ENCODE assay signal across 15 cellular contexts in the genomic region with DNA sequence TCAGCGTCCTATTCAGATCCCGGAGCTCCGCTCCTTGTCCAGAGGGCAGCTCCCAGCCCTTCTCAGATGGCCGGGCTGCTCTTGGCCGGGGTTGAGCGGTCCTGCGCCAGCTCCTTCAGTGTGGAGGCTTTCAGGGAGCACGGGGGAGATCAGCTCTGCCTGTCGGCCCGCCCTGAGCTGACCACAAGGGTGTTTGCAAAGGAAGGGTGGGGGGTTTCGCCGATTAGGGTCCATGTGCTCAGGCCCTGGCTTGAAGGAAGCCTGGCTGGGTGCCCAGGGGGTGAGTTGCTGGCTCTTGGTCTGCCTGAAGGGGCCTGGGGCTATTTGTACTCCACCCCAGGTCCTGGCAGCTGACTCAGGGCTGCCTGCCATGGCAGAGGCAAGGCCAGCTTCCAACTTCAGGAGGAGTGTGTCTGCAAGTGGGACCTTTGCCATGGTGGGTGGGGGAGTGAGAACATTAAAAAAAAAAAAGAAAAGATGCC.
DNase-seq lines count a peak whose midpoint lies in the region.
"Had no signal": no experiment of that assay in that cellular context is flagged by ENCODE, and none has a peak within 500 bp of the region (broad histone marks: within the 10 kb centered on the region; RNA-seq: fewer than 3 reads in every experiment).

No MANE protein-coding gene starts in this region.

- H3K36me3 Mint-ChIP-seq in dendritic cell treated with granulocyte-macrophage colony-stimulating factor and Interleukin-4, amounts not matched to agents 40 ng/mL and 50 ng/mL, for 4 days (ENCODE audit: low read depth), result no peaks in the 10 kb centered on the region

- no peaks in the 10 kb centered on the region for H3K9me3 Mint-ChIP-seq in dendritic cell treated with granulocyte-macrophage colony-stimulating factor and Interleukin-4, amounts not matched to agents 40 ng/mL and 50 ng/mL, for 4 days
- H3K9me3 Mint-ChIP-seq: activated T-helper 1 cell treated with anti-CD3 and anti-CD28 coated beads, Interleukin-12 subunit alpha, Interleukin-12 subunit beta, Interleukin-2, Interleukin-4 antibody, amounts not matched to agents 30 ng/mL and 10 ng/mL and 1 ng/mL, durations not matched to agents 14 hours and 24 hours and 36 hours; T-helper 2 cell treated with Interferon-gamma antibody and Interleukin-4, amounts not matched to agents 5 μg/mL and 100 μg/mL, for 36 hours had no signal

- H3K27ac Mint-ChIP-seq in dendritic cell treated with granulocyte-macrophage colony-stimulating factor and Interleukin-4, amounts not matched to agents 40 ng/mL and 50 ng/mL, for 4 days, result peak overlapping the region; percentile 23
- H3K27ac Mint-ChIP-seq: activated T-helper 1 cell treated with anti-CD3 and anti-CD28 coated beads, Interleukin-12 subunit alpha, Interleukin-12 subunit beta, Interleukin-2, Interleukin-4 antibody, amounts not matched to agents 30 ng/mL and 10 ng/mL and 1 ng/mL, durations not matched to agents 14 hours and 24 hours and 36 hours; T-helper 2 cell treated with Interferon-gamma antibody and Interleukin-4, amounts not matched to agents 5 μg/mL and 100 μg/mL, for 36 hours had no signal

- no peak overlapping the region for H3K27ac ChIP-seq in substantia nigra (ENCODE audit: low read depth, low read length, poor library complexity, severe bottlenecking)

- H3K4me3 ChIP-seq in MG63, result no peak overlapping the region

- DNase-seq in MG63 (peak; percentile 97), left kidney (ENCODE audit: low read depth, low spot score) (peak; percentile 26), substantia nigra (lab: John Stamatoyannopoulos, UW) (peak in 38 of 49 donors; percentile 3 to 81 (median 39)), NCI-H82 treated with DMSO at 0.1 percent for 48 hours (lab: John Stamatoyannopoulos, UW; ENCODE audit: unreplicated experiment) (no peak), SK-N-DZ (ENCODE audit: low spot score) (no peak), SW 1271 (lab: John Stamatoyannopoulos, UW) (no peak)
- no peak for DNase-seq in activated effector memory CD4-positive, alpha-beta T cell treated with anti-CD3 and anti-CD28 coated beads, Interleukin-2, amount 50 U/mL, for 16 hours
- DNase-seq: effector CD4-positive, alpha-beta T cell; HCEC 1CT; mesendoderm; NCI-H446 treated with DMSO at 0.1 percent for 48 hours; stimulated activated CD4-positive, alpha-beta T cell treated with anti-CD3 and anti-CD28 coated beads, Interleukin-2, amount 100 ng/mL, for 48 hours had no signal

- H3K36me3 ChIP-seq in MG63, result no peaks in the 10 kb centered on the region

- peaks cover 2% of the 10 kb centered on the region for H3K27me3 Mint-ChIP-seq in dendritic cell treated with granulocyte-macrophage colony-stimulating factor and Interleukin-4, amounts not matched to agents 40 ng/mL and 50 ng/mL, for 4 days

- peaks cover 54% of the 10 kb centered on the region for H3K4me1 Mint-ChIP-seq in dendritic cell treated with granulocyte-macrophage colony-stimulating factor and Interleukin-4, amounts not matched to agents 40 ng/mL and 50 ng/mL, for 4 days (ENCODE audit: low read depth)

- no peaks in the 10 kb centered on the region for H3K9me3 ChIP-seq in MG63

- no peak overlapping the region for H3K4me3 Mint-ChIP-seq in dendritic cell treated with granulocyte-macrophage colony-stimulating factor and Interleukin-4, amounts not matched to agents 40 ng/mL and 50 ng/mL, for 4 days
- H3K4me3 Mint-ChIP-seq: activated T-helper 1 cell treated with anti-CD3 and anti-CD28 coated beads, Interleukin-12 subunit alpha, Interleukin-12 subunit beta, Interleukin-2, Interleukin-4 antibody, amounts not matched to agents 30 ng/mL and 10 ng/mL and 1 ng/mL, durations not matched to agents 14 hours and 24 hours and 36 hours; T-helper 2 cell treated with Interferon-gamma antibody and Interleukin-4, amounts not matched to agents 5 μg/mL and 100 μg/mL, for 36 hours had no signal

- intact Hi-C loops in dendritic cell treated with granulocyte-macrophage colony-stimulating factor and Interleukin-4, amounts not matched to agents 40 ng/mL and 50 ng/mL, for 4 days (cut with micrococcal nuclease), result loop anchor here (10.0 kb wide), 1 partner anchor 45 kb away; no protein-coding TSS in a partner anchor

- H3K27me3 ChIP-seq in MG63, result no peaks in the 10 kb centered on the region

Comparison
In these comparisons a context has a peak if more than half of its experiments do, and no peak if none do; other contexts are left out.
1. DNase-seq: peak in MG63 (single experiment), left kidney (single experiment) and substantia nigra (38 of 49); none in NCI-H82 treated with DMSO at 0.1 percent for 48 hours (single experiment), SK-N-DZ (single experiment), SW 1271 (0 of 2) and activated effector memory CD4-positive, alpha-beta T cell treated with anti-CD3 and anti-CD28 coated beads, Interleukin-2, amount 50 U/mL, for 16 hours (single experiment).